1 cellular context compared by ENCODE assay signal in the genomic region with DNA sequence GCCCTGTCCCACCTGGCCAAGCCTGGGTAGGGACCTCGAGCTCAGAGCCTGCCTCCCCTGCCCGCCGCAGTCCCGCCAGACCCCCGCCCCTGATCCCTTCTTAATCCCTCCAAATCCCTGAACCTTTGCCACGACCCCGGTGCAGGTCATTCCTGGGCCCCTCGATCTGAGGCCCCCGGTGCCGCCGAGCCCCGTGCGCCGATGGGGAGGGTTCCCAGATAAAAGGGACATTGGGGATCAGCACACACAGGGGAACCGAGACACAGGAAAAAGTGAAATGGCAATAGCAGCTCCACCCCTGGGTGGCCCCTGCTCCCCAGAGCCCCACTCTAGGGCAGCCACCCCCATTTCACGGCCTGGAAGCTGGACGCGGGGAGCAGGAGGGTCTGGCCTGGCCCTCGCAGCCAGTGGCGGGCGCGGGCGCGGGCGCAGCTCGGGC.
TF ChIP-seq lines count a peak whose summit lies in the region.

No MANE protein-coding gene starts in this region.

TF ChIP-seq in IMR-90, 13 proteins besides CTCF, POLR2A, EP300 and RAD21 (continued from another document):
- TF ChIP-seq ELK1 (IDR thresholded peaks at IDR 0.05; ENCODE audit: borderline replicate concordance, low read depth, low read length) (no peak), NFE2L2 (IDR thresholded peaks at IDR 0.05; ENCODE audit: low read depth, low read length) (no peak), MXI1 (IDR thresholded peaks at IDR 0.05; ENCODE audit: borderline replicate concordance, low read depth, low read length) (no peak), RCOR1 (IDR thresholded peaks at IDR 0.05; ENCODE audit: insufficient replicate concordance, low read length) (no peak), MAZ (IDR thresholded peaks at IDR 0.05; ENCODE audit: borderline replicate concordance, low read depth, low read length) (no peak)
